In the genomic region with DNA sequence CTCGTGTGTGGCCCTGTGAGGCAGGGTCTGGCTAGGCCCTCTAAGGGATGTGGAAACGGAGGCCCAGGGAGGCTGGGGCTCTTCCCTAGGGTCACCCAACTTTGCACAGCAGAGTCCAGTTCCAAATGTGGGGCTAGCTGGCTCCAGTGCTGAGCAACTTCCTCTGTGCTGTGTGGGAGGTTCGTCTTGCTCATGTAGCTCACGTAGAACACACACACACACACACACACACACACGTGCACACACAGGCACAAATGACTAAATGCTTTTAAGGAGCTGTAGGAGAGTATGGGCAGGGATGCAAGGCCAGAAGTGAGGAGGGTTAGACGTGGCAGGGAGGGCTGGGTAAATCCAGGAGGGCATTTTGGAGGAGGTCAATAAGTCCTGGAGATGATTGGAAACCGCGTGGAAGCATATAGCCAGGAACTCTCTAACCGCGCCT, we compare ENCODE assay signal across 8 cellular contexts.
DNase-seq lines count a peak whose midpoint lies in the region; ATAC-seq and TF ChIP-seq lines count a peak whose summit lies in the region.

No MANE protein-coding gene starts in this region.

- H3K36me3 ChIP-seq in CD8-positive, alpha-beta T cell (ENCODE audit: insufficient read depth, low read length), result no peaks in the 10 kb centered on the region
- H3K36me3 ChIP-seq in lower lobe of right lung, result no peaks in the 10 kb centered on the region

- peak in 2 of 7 experiments; percentile 19 to 31 for DNase-seq in CD8-positive, alpha-beta T cell
- DNase-seq in activated B cell treated with CpG ODN at 0.5 μM for 24 hours (no peak), lower lobe of right lung (peak; percentile 59), NCI-H2171 (lab: John Stamatoyannopoulos, UW) (no peak), cerebellar cortex (ENCODE audit: low spot score) (no peak), DMS 273 (lab: John Stamatoyannopoulos, UW; ENCODE audit: unreplicated experiment) (no peak)

- no peaks in the 10 kb centered on the region for H3K9me3 ChIP-seq in CD8-positive, alpha-beta T cell (ENCODE audit: low read length)
- H3K9me3 ChIP-seq in lower lobe of right lung, result no peaks in the 10 kb centered on the region

- POLR2A ChIA-PET in CD8-positive, alpha-beta T cell (lab: Charles Lee), result no interaction called here
- POLR2A ChIA-PET in activated B cell treated with CpG ODN at 0.5 μM for 24 hours (lab: Charles Lee), result interaction anchor here (0.6 to 1.6 kb wide), 4 partner anchors 11 to 697 kb away, joined by 3 to 6 read pairs (median 4); no protein-coding TSS in a partner anchor

- no peak overlapping the region for H3K27ac ChIP-seq in CD8-positive, alpha-beta T cell (ENCODE audit: low read depth, low read length)
- H3K27ac ChIP-seq in lower lobe of right lung, result peak overlapping the region; percentile 39

- H3K4me1 ChIP-seq in CD8-positive, alpha-beta T cell (ENCODE audit: insufficient read depth, low read length), result peaks cover 48% of the 10 kb centered on the region
- peaks cover 38% of the 10 kb centered on the region for H3K4me1 ChIP-seq in lower lobe of right lung

- H3K4me3 ChIP-seq in CD8-positive, alpha-beta T cell (ENCODE audit: low read depth, low read length), result no peak overlapping the region
- no peak overlapping the region for H3K4me3 ChIP-seq in lower lobe of right lung

- peaks cover 52% of the 10 kb centered on the region for H3K4me1 Mint-ChIP-seq in CD8-positive, alpha-beta T cell (ENCODE audit: low read depth)
- peaks cover 55% of the 10 kb centered on the region for H3K4me1 Mint-ChIP-seq in activated B cell treated with CpG ODN at 0.5 μM for 24 hours

- H3K4me3 Mint-ChIP-seq in CD8-positive, alpha-beta T cell, result no peak overlapping the region
- peak overlapping the region; percentile 36 for H3K4me3 Mint-ChIP-seq in activated B cell treated with CpG ODN at 0.5 μM for 24 hours

- H3K27ac Mint-ChIP-seq in CD8-positive, alpha-beta T cell, result peak overlapping the region; percentile 58
- H3K27ac Mint-ChIP-seq in activated B cell treated with CpG ODN at 0.5 μM for 24 hours, result peak overlapping the region; percentile 67

- no peaks in the 10 kb centered on the region for H3K9me3 Mint-ChIP-seq in CD8-positive, alpha-beta T cell
- H3K9me3 Mint-ChIP-seq in activated B cell treated with CpG ODN at 0.5 μM for 24 hours, result no peaks in the 10 kb centered on the region

- no peaks in the 10 kb centered on the region for H3K36me3 Mint-ChIP-seq in CD8-positive, alpha-beta T cell
- H3K36me3 Mint-ChIP-seq in activated B cell treated with CpG ODN at 0.5 μM for 24 hours (ENCODE audit: low read depth), result no peaks in the 10 kb centered on the region

- intact Hi-C loops in CD8-positive, alpha-beta T cell (cut with DNase I, micrococcal nuclease), result no loop called here
- intact Hi-C loops in activated B cell treated with CpG ODN at 0.5 μM for 24 hours (cut with micrococcal nuclease) (loop anchor here (2.0 to 5.0 kb wide), 4 partner anchors 51 to 311 kb away; no protein-coding TSS in a partner anchor), lower lobe of right lung (cut with DNase I) (no loop called here)

- no peak for TF ChIP-seq CTCF in CD8-positive, alpha-beta T cell (IDR thresholded peaks at IDR 0.05)
- TF ChIP-seq CTCF in activated B cell treated with CpG ODN at 0.5 μM for 24 hours (IDR thresholded peaks at IDR 0.05) (no peak), lower lobe of right lung (IDR thresholded peaks at IDR 0.05) (no peak)

- CTCF ChIA-PET in CD8-positive, alpha-beta T cell (lab: Charles Lee), result no interaction called here
- CTCF ChIA-PET in activated B cell treated with CpG ODN at 0.5 μM for 24 hours (lab: Charles Lee), result no interaction called here

- H3K27me3 Mint-ChIP-seq in CD8-positive, alpha-beta T cell (ENCODE audit: low read depth), result no peaks in the 10 kb centered on the region
- H3K27me3 Mint-ChIP-seq in activated B cell treated with CpG ODN at 0.5 μM for 24 hours, result peaks cover 6% of the 10 kb centered on the region

- no peaks in the 10 kb centered on the region for H3K27me3 ChIP-seq in CD8-positive, alpha-beta T cell (ENCODE audit: insufficient read depth, low read length)
- no peaks in the 10 kb centered on the region for H3K27me3 ChIP-seq in lower lobe of right lung (ENCODE audit: low read depth)

- ATAC-seq in CD8-positive, alpha-beta T cell, result peak; percentile 16
- ATAC-seq in HG02610 (IDR thresholded peaks at IDR 0.05; ENCODE audit: unreplicated experiment) (peak; percentile 7), activated B cell treated with CpG ODN at 0.5 μM for 24 hours (ENCODE audit: low read depth) (peak; percentile 51), lower lobe of right lung (peak; percentile 64 to 66), GM21381 (IDR thresholded peaks at IDR 0.05; ENCODE audit: unreplicated experiment) (no peak)
